In genomic region chr1:92877081-92877711, GRCh38 we compare ENCODE assay signal across 10 cellular contexts. TPM values are rescaled to one million over a fixed set of nuclear protein-coding genes. Genes with fewer than 3 reads are reported as not detected.
DNase-seq lines count a peak whose midpoint lies in the region; ATAC-seq, FAIRE-seq and TF ChIP-seq lines count a peak whose summit lies in the region.
"Had no signal": no experiment of that assay in that cellular context is flagged by ENCODE, and none has a peak within 500 bp of the region (broad histone marks: within the 10 kb centered on the region; RNA-seq: fewer than 3 reads in every experiment).

No MANE protein-coding gene starts in this region.

- H3K36me3 Mint-ChIP-seq in CD4-positive, alpha-beta T cell (ENCODE audit: low read depth), result peaks cover 31% of the 10 kb centered on the region
- peaks cover 8% of the 10 kb centered on the region; the same call in 2 of the 3 replicates for H3K36me3 Mint-ChIP-seq in GM23338 (ENCODE audit: low read depth)
- H3K36me3 Mint-ChIP-seq in immature natural killer cell, result peaks cover 4 to 24% (median 13%) of the 10 kb centered on the region in 3 donors

- H3K4me3 ChIP-seq in GM23338, result no peak overlapping the region
- H3K4me3 ChIP-seq in SJSA1, result peak overlapping the region; percentile 4; the same call in 1 of the 2 replicates

- no peaks in the 10 kb centered on the region for H3K9me2 ChIP-seq in GM23338 (ENCODE audit: insufficient read depth)

- TF ChIP-seq CTCF in CD4-positive, alpha-beta T cell (IDR thresholded peaks at IDR 0.05), result no peak
- no peak for TF ChIP-seq CTCF in GM23338 (conservative IDR thresholded peaks at IDR 0.05; ENCODE audit: low read depth in 2 of 2)

- intact Hi-C loops in CD4-positive, alpha-beta T cell (cut with DNase I, micrococcal nuclease), result no loop called here
- intact Hi-C loops in Right ventricle myocardium inferior (cut with DNase I), result no loop called here

- no peaks in the 10 kb centered on the region for H3K79me2 ChIP-seq in GM23338 (replicated peaks; ENCODE audit: insufficient read depth)

- H4K20me1 ChIP-seq in GM23338 (replicated peaks; ENCODE audit: insufficient read depth), result no peaks in the 10 kb centered on the region

- H3K27me3 Mint-ChIP-seq in CD4-positive, alpha-beta T cell, result no peaks in the 10 kb centered on the region
- H3K27me3 Mint-ChIP-seq in GM23338 (ENCODE audit: insufficient read depth, low read depth, poor library complexity) (no peaks in the 10 kb centered on the region), immature natural killer cell (ENCODE audit: low read depth in 3 of 3) (peaks cover 0 to 3% (median 2%) of the 10 kb centered on the region in 3 donors)
- H3K27me3 Mint-ChIP-seq: dendritic cell treated with granulocyte-macrophage colony-stimulating factor and Interleukin-4, amounts not matched to agents 40 ng/mL and 50 ng/mL, for 4 days had no signal

- H3K36me3 ChIP-seq in GM23338 (ENCODE audit: insufficient read depth), result no peaks in the 10 kb centered on the region
- H3K36me3 ChIP-seq in SJSA1, result no peaks in the 10 kb centered on the region

- CTCF ChIA-PET in CD4-positive, alpha-beta T cell (lab: Charles Lee), result interaction anchor here (0.7 to 2.9 kb wide), 7 partner anchors 8 to 117 kb away, joined by 3 to 10 read pairs (median 4); partner anchors contain the start of gene DIPK1A

- H2AFZ ChIP-seq in GM23338, result no peak overlapping the region

- POLR2A ChIA-PET in CD4-positive, alpha-beta T cell (lab: Charles Lee), result interaction anchor here (0.8 to 3.9 kb wide), 4 partner anchors 13 to 104 kb away, joined by 3 to 30 read pairs (median 4); partner anchors contain the start of gene DIPK1A

- H3K9me3 ChIP-seq in CD4-positive, alpha-beta T cell (ENCODE audit: control insufficient read depth, low read length), result peaks cover 7% of the 10 kb centered on the region
- no peaks in the 10 kb centered on the region for H3K9me3 ChIP-seq in SJSA1 (replicated peaks)

- H3K4me3 Mint-ChIP-seq in CD4-positive, alpha-beta T cell, result peak overlapping the region; percentile 23
- no peak overlapping the region for H3K4me3 Mint-ChIP-seq in GM23338
- H3K4me3 Mint-ChIP-seq in immature natural killer cell, result peak overlapping the region; percentile 76 to 87 (median 84)
- H3K4me3 Mint-ChIP-seq: dendritic cell treated with granulocyte-macrophage colony-stimulating factor and Interleukin-4, amounts not matched to agents 40 ng/mL and 50 ng/mL, for 4 days had no signal

- no peaks in the 10 kb centered on the region for H3K27me3 ChIP-seq in CD4-positive, alpha-beta T cell (ENCODE audit: control insufficient read depth, insufficient read depth, low read length)
- H3K27me3 ChIP-seq in GM23338 (ENCODE audit: insufficient read depth) (no peaks in the 10 kb centered on the region), SJSA1 (replicated peaks) (no peaks in the 10 kb centered on the region)

- peaks cover 37% of the 10 kb centered on the region for H3K4me1 Mint-ChIP-seq in CD4-positive, alpha-beta T cell (ENCODE audit: low read depth)
- H3K4me1 Mint-ChIP-seq in GM23338 (peaks cover 13% of the 10 kb centered on the region; the same call in 2 of the 3 replicates), immature natural killer cell (peaks cover 47% of the 10 kb centered on the region in 2 donors)

- no peak for FAIRE-seq in frontal cortex (lab: Jason Lieb, UNC)

- DNase-seq in CD4-positive, alpha-beta T cell, result no peak
- DNase-seq in GM23338 (ENCODE audit: low spot score), result no peak
- peak in 1 of 2 experiments; percentile 6 for DNase-seq in SJSA1 (ENCODE audit: low read depth in 1 of 2, low spot score in 2 of 2)
- DNase-seq in immature natural killer cell, result peak in 2 of 3 donors; percentile 17 to 26
- no peak for DNase-seq in frontal cortex (ENCODE audit: low spot score in 2 of 2)
- DNase-seq in ecto neural progenitor cell (ENCODE audit: low spot score), result no peak
- no peak for DNase-seq in activated CD8-positive, alpha-beta memory T cell treated with anti-CD3 and anti-CD28 coated beads, Interleukin-2, amount 50 U/mL, for 48 hours
- DNase-seq in Right ventricle myocardium inferior (ENCODE audit: missing footprints), result no peak
- DNase-seq: NK-92 treated with Interleukin-12 subunit alpha and Interleukin-12 subunit beta, amount 100 ng/mL, for 24 hours had no signal

- no peaks in the 10 kb centered on the region for H3F3A ChIP-seq in GM23338 (replicated peaks; ENCODE audit: low read depth)

- H3K9me3 Mint-ChIP-seq in CD4-positive, alpha-beta T cell, result peaks cover 2% of the 10 kb centered on the region
- H3K9me3 Mint-ChIP-seq in GM23338 (peaks cover 9% of the 10 kb centered on the region), immature natural killer cell (no peaks in the 10 kb centered on the region)
- H3K9me3 Mint-ChIP-seq: dendritic cell treated with granulocyte-macrophage colony-stimulating factor and Interleukin-4, amounts not matched to agents 40 ng/mL and 50 ng/mL, for 4 days had no signal

- no peak overlapping the region for H3K4me2 ChIP-seq in GM23338

- peak overlapping the region; percentile 86 for H3K27ac Mint-ChIP-seq in CD4-positive, alpha-beta T cell
- 0 out of 2 replicates have a peak overlapping the region, but pooled peaks have one; percentile 9 for H3K27ac Mint-ChIP-seq in GM23338
- peak overlapping the region; percentile 91 to 99 (median 96) for H3K27ac Mint-ChIP-seq in immature natural killer cell
- H3K27ac Mint-ChIP-seq: dendritic cell treated with granulocyte-macrophage colony-stimulating factor and Interleukin-4, amounts not matched to agents 40 ng/mL and 50 ng/mL, for 4 days had no signal

- peak; percentile 53 for ATAC-seq in CD4-positive, alpha-beta T cell (ENCODE audit: poor library complexity)
- ATAC-seq in GM23338, result no peak
- no peak for ATAC-seq in Right ventricle myocardium inferior

- H3K27ac ChIP-seq in CD4-positive, alpha-beta T cell (ENCODE audit: low read depth, low read length), result peak overlapping the region; percentile 19
- H3K27ac ChIP-seq in GM23338 (ENCODE audit: low read depth) (no peak overlapping the region), SJSA1 (no peak overlapping the region)

- H3K4me1 ChIP-seq in GM23338 (ENCODE audit: insufficient read depth), result peaks cover 5% of the 10 kb centered on the region
- H3K4me1 ChIP-seq in SJSA1 (replicated peaks), result peaks cover 11% of the 10 kb centered on the region; the same call in 1 of the 2 replicates

TF ChIP-seq in GM23338, 12 proteins besides CTCF, POLR2A, EP300 and RAD21 (continues in another document):
- TF ChIP-seq ZNF114 (CRISPR knock-in tag; IDR thresholded peaks at IDR 0.05), result no peak
- no peak for TF ChIP-seq CREB1 (CRISPR knock-in tag; IDR thresholded peaks at IDR 0.05; ENCODE audit: low read depth)
- no peak for TF ChIP-seq EZH2phosphoT487 (IDR thresholded peaks at IDR 0.05; ENCODE audit: unreplicated experiment)
- TF ChIP-seq NANOG (IDR thresholded peaks at IDR 0.05; ENCODE audit: borderline replicate concordance), result no peak
- no peak for TF ChIP-seq EZH2 (IDR thresholded peaks at IDR 0.05; ENCODE audit: low read depth, unreplicated experiment)
- TF ChIP-seq REST (IDR thresholded peaks at IDR 0.05; ENCODE audit: unreplicated experiment), result no peak
- no peak for TF ChIP-seq JUNB (IDR thresholded peaks at IDR 0.05; ENCODE audit: unreplicated experiment)
- TF ChIP-seq POLR2AphosphoS5 (IDR thresholded peaks at IDR 0.05; ENCODE audit: low read depth), result no peak
- no peak for TF ChIP-seq ZNF331 (CRISPR knock-in tag; IDR thresholded peaks at IDR 0.05; ENCODE audit: low read depth)
- no peak for TF ChIP-seq STAT1 (IDR thresholded peaks at IDR 0.05; ENCODE audit: unreplicated experiment)

RNA-seq across cellular contexts. Expression of gene RPL5, which starts 45.4 kb away (rescaled TPM):
- total RNA-seq in CD4-positive, alpha-beta T cell, result 1,000 to 10,000 TPM; 1,712 to 1,770 TPM
- 2,030 and 2,182 TPM in 2 replicates for total RNA-seq in GM23338 (2014; rRNA removed; shearing (Covaris generic))
- polyA plus RNA-seq in GM23338 (2016; fragmentation: Nextera tagmentation; extraction: Ambion mirVana) (3,547 and 4,172 TPM in 2 replicates), immature natural killer cell (1,000 to 10,000 TPM; 1,077 to 1,697 (median 1,102) TPM)
- total RNA-seq in SJSA1 (2014; rRNA removed; shearing (Covaris generic)), result 646 and 1,004 TPM in 2 replicates
- total RNA-seq in frontal cortex (2,066 TPM), Right ventricle myocardium inferior (601 TPM)

Comparison
In these comparisons a context has a peak if more than half of its experiments do, and no peak if none do; other contexts are left out.
1. DNase-seq: peak in immature natural killer cell (2 of 3); none in CD4-positive, alpha-beta T cell (0 of 10), GM23338 (single experiment), frontal cortex (0 of 2), ecto neural progenitor cell (single experiment), activated CD8-positive, alpha-beta memory T cell treated with anti-CD3 and anti-CD28 coated beads, Interleukin-2, amount 50 U/mL, for 48 hours (single experiment) and Right ventricle myocardium inferior (single experiment).
2. H3K27ac Mint-ChIP-seq: peak in every context shown above with its lines; median percentile 96 in immature natural killer cell; 86 in CD4-positive, alpha-beta T cell; 9 in GM23338.